ENCODE assay signal across 1 cellular context in the genomic region with DNA sequence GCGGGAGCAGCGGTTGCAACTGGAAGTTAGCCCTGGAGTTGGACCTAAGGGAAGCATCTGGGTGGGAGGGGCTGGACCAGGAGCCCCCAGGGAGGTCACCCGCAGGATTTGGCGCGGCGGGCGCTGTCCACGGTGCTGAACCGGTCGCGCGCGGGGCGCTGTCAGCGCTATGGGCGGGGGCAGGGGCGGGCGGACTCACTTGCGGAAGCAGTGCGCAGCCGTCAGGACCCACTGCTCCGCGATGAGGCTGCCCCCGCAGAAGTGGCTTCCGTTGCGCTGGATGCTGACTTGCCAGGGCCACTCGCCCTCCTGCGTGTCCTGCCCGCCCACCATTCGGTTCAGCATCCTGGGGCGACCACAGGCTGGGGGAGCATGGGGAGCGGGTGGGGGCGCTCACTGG.
TF ChIP-seq lines count a peak whose summit lies in the region.

No MANE protein-coding gene starts in this region.

TF ChIP-seq in GM23338, 12 proteins besides CTCF, POLR2A, EP300 and RAD21 (continued from another document):
- TF ChIP-seq, protein P1, sequence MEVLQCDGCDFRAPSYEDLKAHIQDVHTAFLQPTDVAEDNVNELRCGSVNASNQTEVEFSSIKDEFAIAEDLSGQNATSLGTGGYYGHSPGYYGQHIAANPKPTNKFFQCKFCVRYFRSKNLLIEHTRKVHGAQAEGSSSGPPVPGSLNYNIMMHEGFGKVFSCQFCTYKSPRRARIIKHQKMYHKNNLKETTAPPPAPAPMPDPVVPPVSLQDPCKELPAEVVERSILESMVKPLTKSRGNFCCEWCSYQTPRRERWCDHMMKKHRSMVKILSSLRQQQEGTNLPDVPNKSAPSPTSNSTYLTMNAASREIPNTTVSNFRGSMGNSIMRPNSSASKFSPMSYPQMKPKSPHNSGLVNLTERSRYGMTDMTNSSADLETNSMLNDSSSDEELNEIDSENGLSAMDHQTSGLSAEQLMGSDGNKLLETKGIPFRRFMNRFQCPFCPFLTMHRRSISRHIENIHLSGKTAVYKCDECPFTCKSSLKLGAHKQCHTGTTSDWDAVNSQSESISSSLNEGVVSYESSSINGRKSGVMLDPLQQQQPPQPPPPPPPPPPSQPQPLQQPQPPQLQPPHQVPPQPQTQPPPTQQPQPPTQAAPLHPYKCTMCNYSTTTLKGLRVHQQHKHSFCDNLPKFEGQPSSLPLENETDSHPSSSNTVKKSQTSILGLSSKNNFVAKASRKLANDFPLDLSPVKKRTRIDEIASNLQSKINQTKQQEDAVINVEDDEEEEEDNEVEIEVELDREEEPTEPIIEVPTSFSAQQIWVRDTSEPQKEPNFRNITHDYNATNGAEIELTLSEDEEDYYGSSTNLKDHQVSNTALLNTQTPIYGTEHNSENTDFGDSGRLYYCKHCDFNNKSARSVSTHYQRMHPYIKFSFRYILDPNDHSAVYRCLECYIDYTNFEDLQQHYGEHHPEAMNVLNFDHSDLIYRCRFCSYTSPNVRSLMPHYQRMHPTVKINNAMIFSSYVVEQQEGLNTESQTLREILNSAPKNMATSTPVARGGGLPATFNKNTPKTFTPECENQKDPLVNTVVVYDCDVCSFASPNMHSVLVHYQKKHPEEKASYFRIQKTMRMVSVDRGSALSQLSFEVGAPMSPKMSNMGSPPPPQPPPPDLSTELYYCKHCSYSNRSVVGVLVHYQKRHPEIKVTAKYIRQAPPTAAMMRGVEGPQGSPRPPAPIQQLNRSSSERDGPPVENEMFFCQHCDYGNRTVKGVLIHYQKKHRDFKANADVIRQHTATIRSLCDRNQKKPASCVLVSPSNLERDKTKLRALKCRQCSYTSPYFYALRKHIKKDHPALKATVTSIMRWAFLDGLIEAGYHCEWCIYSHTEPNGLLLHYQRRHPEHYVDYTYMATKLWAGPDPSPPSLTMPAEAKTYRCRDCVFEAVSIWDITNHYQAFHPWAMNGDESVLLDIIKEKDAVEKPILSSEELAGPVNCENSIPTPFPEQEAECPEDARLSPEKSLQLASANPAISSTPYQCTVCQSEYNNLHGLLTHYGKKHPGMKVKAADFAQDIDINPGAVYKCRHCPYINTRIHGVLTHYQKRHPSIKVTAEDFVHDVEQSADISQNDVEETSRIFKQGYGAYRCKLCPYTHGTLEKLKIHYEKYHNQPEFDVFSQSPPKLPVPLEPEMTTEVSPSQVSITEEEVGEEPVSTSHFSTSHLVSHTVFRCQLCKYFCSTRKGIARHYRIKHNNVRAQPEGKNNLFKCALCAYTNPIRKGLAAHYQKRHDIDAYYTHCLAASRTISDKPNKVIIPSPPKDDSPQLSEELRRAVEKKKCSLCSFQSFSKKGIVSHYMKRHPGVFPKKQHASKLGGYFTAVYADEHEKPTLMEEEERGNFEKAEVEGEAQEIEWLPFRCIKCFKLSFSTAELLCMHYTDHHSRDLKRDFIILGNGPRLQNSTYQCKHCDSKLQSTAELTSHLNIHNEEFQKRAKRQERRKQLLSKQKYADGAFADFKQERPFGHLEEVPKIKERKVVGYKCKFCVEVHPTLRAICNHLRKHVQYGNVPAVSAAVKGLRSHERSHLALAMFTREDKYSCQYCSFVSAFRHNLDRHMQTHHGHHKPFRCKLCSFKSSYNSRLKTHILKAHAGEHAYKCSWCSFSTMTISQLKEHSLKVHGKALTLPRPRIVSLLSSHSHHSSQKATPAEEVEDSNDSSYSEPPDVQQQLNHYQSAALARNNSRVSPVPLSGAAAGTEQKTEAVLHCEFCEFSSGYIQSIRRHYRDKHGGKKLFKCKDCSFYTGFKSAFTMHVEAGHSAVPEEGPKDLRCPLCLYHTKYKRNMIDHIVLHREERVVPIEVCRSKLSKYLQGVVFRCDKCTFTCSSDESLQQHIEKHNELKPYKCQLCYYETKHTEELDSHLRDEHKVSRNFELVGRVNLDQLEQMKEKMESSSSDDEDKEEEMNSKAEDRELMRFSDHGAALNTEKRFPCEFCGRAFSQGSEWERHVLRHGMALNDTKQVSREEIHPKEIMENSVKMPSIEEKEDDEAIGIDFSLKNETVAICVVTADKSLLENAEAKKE (CRISPR knock-in tag; IDR thresholded peaks at IDR 0.05) = no peak
- no peak for TF ChIP-seq ZNF114 (CRISPR knock-in tag; IDR thresholded peaks at IDR 0.05)
- no peak for TF ChIP-seq JUNB (IDR thresholded peaks at IDR 0.05; ENCODE audit: unreplicated experiment)
- TF ChIP-seq, protein P2, sequence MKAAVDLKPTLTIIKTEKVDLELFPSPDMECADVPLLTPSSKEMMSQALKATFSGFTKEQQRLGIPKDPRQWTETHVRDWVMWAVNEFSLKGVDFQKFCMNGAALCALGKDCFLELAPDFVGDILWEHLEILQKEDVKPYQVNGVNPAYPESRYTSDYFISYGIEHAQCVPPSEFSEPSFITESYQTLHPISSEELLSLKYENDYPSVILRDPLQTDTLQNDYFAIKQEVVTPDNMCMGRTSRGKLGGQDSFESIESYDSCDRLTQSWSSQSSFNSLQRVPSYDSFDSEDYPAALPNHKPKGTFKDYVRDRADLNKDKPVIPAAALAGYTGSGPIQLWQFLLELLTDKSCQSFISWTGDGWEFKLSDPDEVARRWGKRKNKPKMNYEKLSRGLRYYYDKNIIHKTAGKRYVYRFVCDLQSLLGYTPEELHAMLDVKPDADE (IDR thresholded peaks at IDR 0.05) = no peak
